ENCODE assay signal across 18 cellular contexts in the genomic region with DNA sequence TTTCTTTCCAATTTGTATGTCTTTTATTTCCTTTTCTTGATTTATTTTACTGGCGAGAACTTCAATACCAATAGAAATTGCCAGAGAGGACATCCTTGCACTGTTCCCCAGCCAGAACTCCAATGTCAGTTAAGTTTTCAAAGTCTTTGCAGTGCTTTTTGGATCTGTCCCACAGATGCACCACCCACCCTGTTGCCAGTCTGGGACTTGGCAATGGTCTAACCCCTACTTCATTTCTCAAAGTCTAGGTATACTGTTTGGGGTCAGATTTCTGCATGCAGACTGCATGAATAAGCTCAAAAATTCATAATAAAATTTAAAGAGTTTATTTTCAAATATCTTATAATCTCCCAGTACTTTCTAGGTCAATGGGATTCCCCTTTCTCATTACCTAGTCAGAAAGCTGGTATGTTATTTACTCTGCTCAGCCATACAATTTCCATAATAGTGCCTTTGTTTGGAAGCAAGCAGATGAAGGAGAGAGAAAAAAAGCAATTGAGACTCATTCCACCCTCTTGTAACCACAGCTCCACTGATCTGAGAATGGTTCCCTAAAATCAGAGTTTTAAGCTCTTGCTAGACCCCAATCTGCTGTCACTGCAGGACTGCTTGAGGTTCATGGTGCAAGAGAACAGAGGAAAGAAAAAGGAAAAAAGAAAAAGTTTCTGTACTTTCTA.
DNase-seq lines count a peak whose midpoint lies in the region; ATAC-seq and TF ChIP-seq lines count a peak whose summit lies in the region.
"Had no signal": no experiment of that assay in that cellular context is flagged by ENCODE, and none has a peak within 500 bp of the region (broad histone marks: within the 10 kb centered on the region; RNA-seq: fewer than 3 reads in every experiment).

No MANE protein-coding gene starts in this region.

- no peak overlapping the region for H2AFZ ChIP-seq in IMR-90 (replicated peaks; ENCODE audit: low read length, poor library complexity)

- ATAC-seq in IMR-90 (ENCODE audit: low read depth) (peak; percentile 82), HG03139 (IDR thresholded peaks at IDR 0.05; ENCODE audit: unreplicated experiment) (no peak)
- no peak for ATAC-seq in stimulated activated naive CD8-positive, alpha-beta T cell treated with anti-CD3 and anti-CD28 coated beads, Interleukin-15, Interleukin-2, amounts not matched to agents 100 U/mL and 50 U/mL, for 24 hours
- ATAC-seq: activated naive CD8-positive, alpha-beta T cell treated with anti-CD3 and anti-CD28 coated beads, Interleukin-2, amount 50 U/mL, for 24 hours; K562; T-helper 17 cell had no signal

- peaks cover 3% of the 10 kb centered on the region; the same call in 1 of the 2 replicates for H4K20me1 ChIP-seq in IMR-90 (ENCODE audit: insufficient read depth, low read length)

- H3K4me3 ChIP-seq in IMR-90 (ENCODE audit: insufficient read depth, low read depth, low read length), result no peak overlapping the region
- H3K4me3 ChIP-seq: K562, suprapubic skin had no signal

- H2AK9ac ChIP-seq in IMR-90 (replicated peaks; ENCODE audit: low read depth, low read length, poor library complexity), result no peak overlapping the region

- H3K9me1 ChIP-seq in IMR-90 (ENCODE audit: insufficient read depth, low read length), result peaks cover 3% of the 10 kb centered on the region; the same call in 1 of the 2 replicates

- peak overlapping the region; percentile 58; the same call in 1 of the 2 replicates for H3K4me2 ChIP-seq in IMR-90 (ENCODE audit: low read depth, low read length)

- H4K8ac ChIP-seq in IMR-90 (ENCODE audit: low read depth in 2 of 2, low read length in 2 of 2), result no peak overlapping the region

- WGBS in IMR-90 (ENCODE audit: extremely low coverage in 2 of 2, insufficient read length in 1 of 2), 2 experiments, result no CpG with 5 or more reads among the region's 1 CpG

- H3K56ac ChIP-seq in IMR-90 (ENCODE audit: extremely low read depth, insufficient read depth, low read length), result no peak overlapping the region

- no peak overlapping the region for H2BK5ac ChIP-seq in IMR-90 (ENCODE audit: low read depth, low read length, poor library complexity, severe bottlenecking)

- H3K9ac ChIP-seq in IMR-90 (ENCODE audit: low read depth, low read length), result no peak overlapping the region

- H3K9me3 ChIP-seq in IMR-90 (ENCODE audit: control insufficient read depth, insufficient read depth, low read length), result no peaks in the 10 kb centered on the region
- H3K9me3 ChIP-seq: suprapubic skin had no signal

- dilution Hi-C loops in IMR-90 (cut with HindIII; ENCODE audit: low sequenced_read_pairs, unreplicated experiment), result no loop called here

- no peak for TF ChIP-seq CTCF in IMR-90 (conservative IDR thresholded peaks at IDR 0.05; ENCODE audit: low read depth, low read length)

- H3K14ac ChIP-seq in IMR-90 (replicated peaks; ENCODE audit: low read depth, low read length), result 0 out of 2 replicates have a peak overlapping the region, but pooled peaks have one; percentile 28

- BruUV-seq in IMR-90 (replicated peaks; lab: Mats Ljungman, UMichigan), result no TSS peak

- no peak overlapping the region for H2BK15ac ChIP-seq in IMR-90 (ENCODE audit: low read depth, low read length)

- DNase-seq in Caki2 (ENCODE audit: low read depth), result peak; percentile 6
- peak; percentile 75 for DNase-seq in IMR-90
- peak; percentile 57 for DNase-seq in astrocyte of the hippocampus (ENCODE audit: low read depth, low spot score)
- peak; percentile 39 for DNase-seq in kidney tubule cell (ENCODE audit: low spot score)
- DNase-seq in stimulated activated naive CD8-positive, alpha-beta T cell treated with anti-CD3 and anti-CD28 coated beads, Interleukin-15, Interleukin-2, amounts not matched to agents 100 U/mL and 50 U/mL, for 24 hours, result no peak
- no peak for DNase-seq in NCI-H2107 treated with DMSO at 0.1 percent for 48 hours (lab: John Stamatoyannopoulos, UW; ENCODE audit: unreplicated experiment)
- no peak for DNase-seq in NCI-H2029 (lab: John Stamatoyannopoulos, UW)
- DNase-seq: activated naive CD8-positive, alpha-beta T cell treated with anti-CD3 and anti-CD28 coated beads, Interleukin-2, amount 50 U/mL, for 24 hours; CD8-positive, alpha-beta memory T cell; endodermal cell; NCI-H2227 treated with DMSO at 0.1 percent for 48 hours; nucleus accumbens; SHP77; T-helper 17 cell; WERI-Rb-1 had no signal

- no peaks in the 10 kb centered on the region; the same call in 1 of the 2 replicates for H3K36me3 ChIP-seq in IMR-90 (ENCODE audit: control insufficient read depth, insufficient read depth, low read length)
- H3K36me3 ChIP-seq: suprapubic skin, WERI-Rb-1 had no signal

- H3K27ac ChIP-seq in IMR-90 (ENCODE audit: insufficient read depth, low read length), result no peak overlapping the region
- H3K27ac ChIP-seq: suprapubic skin, WERI-Rb-1 had no signal

- H3K79me1 ChIP-seq in IMR-90 (ENCODE audit: low read depth in 1 of 2, low read length in 2 of 2), result 0 out of 4 replicates have a peak, but pooled peaks cover 0 to 6% of the 10 kb centered on the region in 2 experiments

- no peak overlapping the region for H2BK120ac ChIP-seq in IMR-90 (ENCODE audit: low read depth, low read length)

- no peak overlapping the region for H3K23ac ChIP-seq in IMR-90 (ENCODE audit: low read depth, low read length)

- H4K91ac ChIP-seq in IMR-90 (ENCODE audit: insufficient read depth, low read depth, low read length), result no peak overlapping the region

- H2AK5ac ChIP-seq in IMR-90 (ENCODE audit: low read depth, low read length), result no peak overlapping the region

- no peak for TF ChIP-seq RAD21 in IMR-90 (IDR thresholded peaks at IDR 0.05; ENCODE audit: low read length)

- no peak overlapping the region; the same call in 1 of the 2 replicates for H3K18ac ChIP-seq in IMR-90 (ENCODE audit: low read depth, low read length)

- H2BK20ac ChIP-seq in IMR-90 (ENCODE audit: low read depth, low read length), result no peak overlapping the region

- no peak overlapping the region for H4K5ac ChIP-seq in IMR-90 (ENCODE audit: low read depth, low read length)

- TF ChIP-seq POLR2A in IMR-90 (IDR thresholded peaks at IDR 0.05; ENCODE audit: low read depth, low read length), result no peak

- intact Hi-C loops in IMR-90 (cut with micrococcal nuclease), result no loop called here

- peaks cover 10% of the 10 kb centered on the region for H3K4me1 ChIP-seq in IMR-90 (ENCODE audit: control insufficient read depth, insufficient read depth, low read length)

- H3K27me3 ChIP-seq in IMR-90 (ENCODE audit: control insufficient read depth, insufficient read depth, low read length), result no peaks in the 10 kb centered on the region
- H3K27me3 ChIP-seq: suprapubic skin had no signal

- CTCF ChIA-PET in IMR-90 (lab: Yijun Ruan, JAX), result interaction anchor here (1.3 kb wide), 1 partner anchor 13 kb away, joined by 5 read pairs; no protein-coding TSS in a partner anchor

- in situ Hi-C loops in Caki2 (cut with HindIII; ENCODE audit: low pct_unique_long_range_greater_than_20kb, low sequenced_read_pairs), result no loop called here
- in situ Hi-C loops in IMR-90 (cut with MboI; ENCODE audit: low sequenced_read_pairs), result no loop called here

- POLR2A ChIA-PET in IMR-90 (lab: Charles Lee; ENCODE audit: unreplicated experiment), result no interaction called here

- H3K4ac ChIP-seq in IMR-90 (ENCODE audit: low read depth, low read length), result no peak overlapping the region

TF ChIP-seq in IMR-90, 13 proteins besides CTCF, POLR2A, EP300 and RAD21:
- TF ChIP-seq RCOR1 (IDR thresholded peaks at IDR 0.05; ENCODE audit: insufficient replicate concordance, low read length) (no peak), FOS (IDR thresholded peaks at IDR 0.05; ENCODE audit: low read depth, low read length) (no peak), BHLHE40 (IDR thresholded peaks at IDR 0.05; ENCODE audit: low read depth, low read length) (no peak), MXI1 (IDR thresholded peaks at IDR 0.05; ENCODE audit: borderline replicate concordance, low read depth, low read length) (no peak), SMC3 (IDR thresholded peaks at IDR 0.05; ENCODE audit: low read depth, low read length) (no peak), CEBPB (IDR thresholded peaks at IDR 0.05; ENCODE audit: low read depth, low read length) (no peak), ELK1 (IDR thresholded peaks at IDR 0.05; ENCODE audit: borderline replicate concordance, low read depth, low read length) (no peak), MAFK (IDR thresholded peaks at IDR 0.05; ENCODE audit: low read depth, low read length) (no peak), MAZ (IDR thresholded peaks at IDR 0.05; ENCODE audit: borderline replicate concordance, low read depth, low read length) (no peak), NFE2L2 (IDR thresholded peaks at IDR 0.05; ENCODE audit: low read depth, low read length) (no peak), CHD1 (IDR thresholded peaks at IDR 0.05; ENCODE audit: low read depth, low read length) (no peak), RFX5 (IDR thresholded peaks at IDR 0.05; ENCODE audit: low read depth, low read length) (no peak)
- TF ChIP-seq, protein P1, sequence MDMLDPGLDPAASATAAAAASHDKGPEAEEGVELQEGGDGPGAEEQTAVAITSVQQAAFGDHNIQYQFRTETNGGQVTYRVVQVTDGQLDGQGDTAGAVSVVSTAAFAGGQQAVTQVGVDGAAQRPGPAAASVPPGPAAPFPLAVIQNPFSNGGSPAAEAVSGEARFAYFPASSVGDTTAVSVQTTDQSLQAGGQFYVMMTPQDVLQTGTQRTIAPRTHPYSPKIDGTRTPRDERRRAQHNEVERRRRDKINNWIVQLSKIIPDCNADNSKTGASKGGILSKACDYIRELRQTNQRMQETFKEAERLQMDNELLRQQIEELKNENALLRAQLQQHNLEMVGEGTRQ (IDR thresholded peaks at IDR 0.05; ENCODE audit: low read depth, low read length), result no peak

Comparison
In these comparisons a context has a peak if more than half of its experiments do, and no peak if none do; other contexts are left out.
1. DNase-seq: peak in Caki2 (single experiment), IMR-90 (single experiment), astrocyte of the hippocampus (single experiment) and kidney tubule cell (single experiment); none in stimulated activated naive CD8-positive, alpha-beta T cell treated with anti-CD3 and anti-CD28 coated beads, Interleukin-15, Interleukin-2, amounts not matched to agents 100 U/mL and 50 U/mL, for 24 hours (single experiment), NCI-H2107 treated with DMSO at 0.1 percent for 48 hours (single experiment) and NCI-H2029 (single experiment).